31 cellular contexts compared by ENCODE assay signal in the genomic region with DNA sequence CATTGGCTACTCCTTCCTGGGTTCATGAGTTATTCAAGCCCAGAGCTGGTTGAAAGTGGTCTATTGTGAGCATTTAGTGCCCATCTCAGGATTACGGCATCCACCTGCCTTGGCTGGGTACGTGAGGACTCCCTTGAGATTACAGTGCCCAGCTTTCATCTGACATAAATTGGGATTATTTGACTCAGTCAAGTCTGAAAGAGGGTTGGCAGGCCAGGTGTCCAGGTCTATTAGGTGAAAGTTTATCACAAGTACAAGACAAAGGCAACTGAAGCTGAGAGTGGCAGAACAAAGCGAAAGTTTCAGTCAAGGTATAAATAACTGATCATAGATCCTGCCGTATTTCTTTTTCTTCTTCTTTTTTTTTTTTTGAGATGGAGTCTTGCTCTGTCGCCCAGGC.
DNase-seq lines count a peak whose midpoint lies in the region; ATAC-seq, FAIRE-seq and TF ChIP-seq lines count a peak whose summit lies in the region.
"Had no signal": no experiment of that assay in that cellular context is flagged by ENCODE, and none has a peak within 500 bp of the region (broad histone marks: within the 10 kb centered on the region; RNA-seq: fewer than 3 reads in every experiment).

No MANE protein-coding gene starts in this region.

- WGBS in GM12878 (ENCODE audit: insufficient coverage, insufficient replicate concordance, low lambda C conversion rate, missing lambda C conversion rate) = 22% methylated on average over 4 of the region's 5 CpGs

- POLR2A ChIA-PET in GM12878 (lab: Charles Lee) = interaction anchor here (0.7 kb wide), 1 partner anchor 84 kb away, joined by 3 read pairs; a partner anchor contains a TSS

- H3K9ac ChIP-seq in GM12878 (ENCODE audit: control insufficient read depth, insufficient read depth, low read length) = no peak overlapping the region
- H3K9ac ChIP-seq: BLaER1 treated with 17β-estradiol and CSF1 and Interleukin-3, amounts not matched to agents 10 nM and 100 nM had no signal

- peak overlapping the region; percentile 51 for H2AFZ ChIP-seq in GM12878 (ENCODE audit: control insufficient read depth, low read depth, low read length)

- RAD21 ChIA-PET in GM12878 (lab: Charles Lee; ENCODE audit: unreplicated experiment) = interaction anchor here (0.5 to 1.2 kb wide), 5 partner anchors 42 to 262 kb away, joined by 3 read pairs; no protein-coding TSS in a partner anchor

- peaks cover 28% of the 10 kb centered on the region for H3K9me3 ChIP-seq in GM12878 (replicated peaks; ENCODE audit: control insufficient read depth, insufficient read depth, low read length)
- H3K9me3 ChIP-seq: gastroesophageal sphincter, vagina had no signal

- SMC1A ChIA-PET in GM12878 (lab: Charles Lee; ENCODE audit: uncharacterized antibody, unreplicated experiment) = interaction anchor here (0.8 to 2.8 kb wide), 5 partner anchors 30 to 172 kb away, joined by 3 to 13 read pairs (median 3); no protein-coding TSS in a partner anchor

- FAIRE-seq in GM12878 (lab: Jason Lieb, UNC) = no peak

- H3K79me2 ChIP-seq in GM12878 (ENCODE audit: control insufficient read depth, insufficient read depth, low read length) = no peaks in the 10 kb centered on the region

- ATAC-seq in GM18868 (IDR thresholded peaks at IDR 0.05; ENCODE audit: unreplicated experiment) (peak; percentile 45), HG03064 (IDR thresholded peaks at IDR 0.05; ENCODE audit: low read depth, unreplicated experiment) (peak; percentile 50), GM12878 (no peak), GM19023 (IDR thresholded peaks at IDR 0.05; ENCODE audit: unreplicated experiment) (no peak)
- ATAC-seq: activated T-helper 17 cell treated with anti-CD3 and anti-CD28 coated beads, Interleukin-2, amount 50 U/mL, for 72 hours; gastroesophageal sphincter; left lobe of liver; natural killer cell; stimulated activated effector memory CD8-positive, alpha-beta T cell treated with anti-CD3 and anti-CD28 coated beads, Interleukin-12 subunit alpha, Interleukin-12 subunit beta, amount 100 ng/mL, for 72 hours had no signal

- H3K4me2 ChIP-seq in GM12878 (ENCODE audit: control insufficient read depth, insufficient read depth) = no peak overlapping the region; the same call in 1 of the 2 replicates
- H3K4me2 ChIP-seq: BLaER1 treated with 17β-estradiol and CSF1 and Interleukin-3, amounts not matched to agents 10 nM and 100 nM; smooth muscle cell had no signal

- in situ Hi-C loops in GM12878 (cut with MboI) = no loop called here

- DNase-seq in GM12864 (ENCODE audit: low read depth) (peak; percentile 72), GM12878 (ENCODE audit: low read depth, low spot score) (peak; percentile 57), NCI-H1105 treated with DMSO at 0.1 percent for 48 hours (lab: John Stamatoyannopoulos, UW) (no peak), retina (no peak), putamen (ENCODE audit: low spot score) (no peak)
- DNase-seq: ACHN; activated CD4-positive, alpha-beta T cell treated with anti-CD3 and anti-CD28 coated beads, Interleukin-2, amount 50 U/mL, for 4 hours; activated CD4-positive, CD25-positive, alpha-beta regulatory T cell; activated CD8-positive, alpha-beta memory T cell treated with anti-CD3 and anti-CD28 coated beads, Interleukin-2, amount 50 U/mL, for 48 hours; aorta; COR-L47; dermis blood vessel endothelial cell; DMS79; HFFc6; hypothalamus; natural killer cell; NCI-H1092; NCI-H2029 treated with DMSO at 0.1 percent for 48 hours; NCI-H226; SIG-M5; stimulated activated CD4-positive, alpha-beta T cell treated with anti-CD3 and anti-CD28 coated beads, Interleukin-2, amount 100 ng/mL, for 48 hours had no signal

- H3K27me3 ChIP-seq in GM12878 (replicated peaks in 1 of 2; ENCODE audit: control insufficient read depth in 2 of 2, insufficient read depth in 2 of 2, low read length in 1 of 2) = no peaks in the 10 kb centered on the region
- H3K27me3 ChIP-seq: BLaER1 treated with 17β-estradiol and CSF1 and Interleukin-3, amounts not matched to agents 10 nM and 100 nM; gastroesophageal sphincter; vagina had no signal

- H3K4me3 ChIP-seq in GM12864 (ENCODE audit: low read depth, low read length) (no peak overlapping the region), GM12878 (no peak overlapping the region; the same call in 1 of the 2 replicates)
- H3K4me3 ChIP-seq: BLaER1 treated with 17β-estradiol and CSF1 and Interleukin-3, amounts not matched to agents 10 nM and 100 nM; gastroesophageal sphincter; smooth muscle cell; vagina had no signal

- CTCF ChIA-PET in GM12878 (lab: Yijun Ruan, JAX) = interaction anchor here (1.3 to 1.9 kb wide), 2 partner anchors 43 to 172 kb away, joined by 4 to 7 read pairs; no protein-coding TSS in a partner anchor

- TF ChIP-seq POLR2A in GM12878 (IDR thresholded peaks at IDR 0.05; ENCODE audit: low read depth, low read length) = no peak

- H3K27ac ChIP-seq in GM12878 (ENCODE audit: control insufficient read depth, insufficient read depth) = peak overlapping the region; percentile 66
- H3K27ac ChIP-seq: BLaER1 treated with 17β-estradiol and CSF1 and Interleukin-3, amounts not matched to agents 10 nM and 100 nM; gastroesophageal sphincter; vagina had no signal

- TF ChIP-seq CTCF in GM12864 (IDR thresholded peaks at IDR 0.05; ENCODE audit: low read depth, low read length, missing control alignments) (no peak), GM12878 (IDR thresholded peaks at IDR 0.05 in 2 of 3, conservative IDR thresholded peaks at IDR 0.05 in 1 of 3; ENCODE audit: control insufficient read depth in 2 of 3, extremely low read depth in 1 of 3, insufficient read depth in 1 of 3, low read depth in 3 of 3, low read length in 3 of 3) (no peak)

- H3K36me3 ChIP-seq in GM12878 (ENCODE audit: control insufficient read depth in 2 of 2, insufficient read depth in 2 of 2, low read length in 1 of 2) = no peaks in the 10 kb centered on the region
- H3K36me3 ChIP-seq: gastroesophageal sphincter, vagina had no signal

- TF ChIP-seq RAD21 in GM12878 (IDR thresholded peaks at IDR 0.05; ENCODE audit: insufficient read depth, low read depth, low read length) = no peak

- TF ChIP-seq EP300 in GM12878 (IDR thresholded peaks at IDR 0.05; ENCODE audit: borderline replicate concordance in 1 of 2, control insufficient read depth in 1 of 2, low read depth in 2 of 2, low read length in 2 of 2) = no peak

- peaks cover 37% of the 10 kb centered on the region for H3K4me1 ChIP-seq in GM12878 (ENCODE audit: control insufficient read depth, insufficient read depth, low read length)
- H3K4me1 ChIP-seq: vagina had no signal

- no TSS peak for BruUV-seq in GM12878 (replicated peaks; lab: Mats Ljungman, UMichigan)

- intact Hi-C loops in GM12878 (cut with micrococcal nuclease; ENCODE audit: unreplicated experiment) = loop anchor here (5.0 kb wide), 1 partner anchor 336 kb away; no protein-coding TSS in a partner anchor

- no peaks in the 10 kb centered on the region for H4K20me1 ChIP-seq in GM12878 (ENCODE audit: control insufficient read depth, insufficient read depth)
- H4K20me1 ChIP-seq: BLaER1 treated with 17β-estradiol and CSF1 and Interleukin-3, amounts not matched to agents 10 nM and 100 nM had no signal

TF ChIP-seq in GM12878, 131 proteins besides CTCF, POLR2A, EP300 and RAD21:
- TF ChIP-seq, protein P1, sequence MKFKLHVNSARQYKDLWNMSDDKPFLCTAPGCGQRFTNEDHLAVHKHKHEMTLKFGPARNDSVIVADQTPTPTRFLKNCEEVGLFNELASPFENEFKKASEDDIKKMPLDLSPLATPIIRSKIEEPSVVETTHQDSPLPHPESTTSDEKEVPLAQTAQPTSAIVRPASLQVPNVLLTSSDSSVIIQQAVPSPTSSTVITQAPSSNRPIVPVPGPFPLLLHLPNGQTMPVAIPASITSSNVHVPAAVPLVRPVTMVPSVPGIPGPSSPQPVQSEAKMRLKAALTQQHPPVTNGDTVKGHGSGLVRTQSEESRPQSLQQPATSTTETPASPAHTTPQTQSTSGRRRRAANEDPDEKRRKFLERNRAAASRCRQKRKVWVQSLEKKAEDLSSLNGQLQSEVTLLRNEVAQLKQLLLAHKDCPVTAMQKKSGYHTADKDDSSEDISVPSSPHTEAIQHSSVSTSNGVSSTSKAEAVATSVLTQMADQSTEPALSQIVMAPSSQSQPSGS (IDR thresholded peaks at IDR 0.05; ENCODE audit: low read length) = peak; percentile 46; the same call in 1 of the 2 replicates
- TF ChIP-seq TCF3 (IDR thresholded peaks at IDR 0.05; ENCODE audit: borderline replicate concordance, insufficient read depth, low read depth, low read length) = peak; percentile 63
- TF ChIP-seq JUNB (IDR thresholded peaks at IDR 0.05) = peak; percentile 42
- no peak for TF ChIP-seq ZBED1 (IDR thresholded peaks at IDR 0.05; ENCODE audit: borderline replicate concordance)

Comparison
In these comparisons a context has a peak if more than half of its experiments do, and no peak if none do; other contexts are left out.
1. DNase-seq: peak in GM12864 (single experiment) and GM12878 (single experiment); none in NCI-H1105 treated with DMSO at 0.1 percent for 48 hours (single experiment), retina (single experiment) and putamen (single experiment).
2. ATAC-seq: peak in GM18868 (single experiment) and HG03064 (single experiment); none in GM12878 (single experiment) and GM19023 (single experiment).